Comparison of ENCODE assay signal across 10 cellular contexts in genomic region chr1:15948091-15948591, GRCh38. TPM values are rescaled to one million over a fixed set of nuclear protein-coding genes. Genes with fewer than 3 reads are reported as not detected.
DNase-seq lines count a peak whose midpoint lies in the region; TF ChIP-seq lines count a peak whose summit lies in the region.
"Had no signal": no experiment of that assay in that cellular context is flagged by ENCODE, and none has a peak within 500 bp of the region (broad histone marks: within the 10 kb centered on the region; RNA-seq: fewer than 3 reads in every experiment).

No MANE protein-coding gene starts in this region.

- H3K4me3 Mint-ChIP-seq in activated CD4-positive, alpha-beta memory T cell treated with anti-CD3 and anti-CD28 coated beads for 36 hours = peak overlapping the region; percentile 54
- no peak overlapping the region for H3K4me3 Mint-ChIP-seq in glutamatergic neuron (ENCODE audit: unreplicated experiment)

- H3K4me3 ChIP-seq in GM12865 (ENCODE audit: low read depth, low read length) = peak overlapping the region; percentile 3; the same call in 1 of the 2 replicates
- no peak overlapping the region for H3K4me3 ChIP-seq in smooth muscle cell

- peak overlapping the region; percentile 90 for H3K4me2 ChIP-seq in smooth muscle cell

- H3K4me1 ChIP-seq in smooth muscle cell (ENCODE audit: low read depth) = peaks cover 42% of the 10 kb centered on the region

- H3K9ac ChIP-seq in smooth muscle cell (ENCODE audit: low read depth) = peak overlapping the region; percentile 99

- POLR2A ChIA-PET in activated CD4-positive, alpha-beta memory T cell treated with anti-CD3 and anti-CD28 coated beads for 36 hours (lab: Charles Lee) = interaction anchor here (0.8 to 6.7 kb wide), 6 partner anchors 10 to 100 kb away, joined by 3 to 95 read pairs (median 6); partner anchors contain the start of genes SPEN and ZBTB17

- H3K9me3 Mint-ChIP-seq in activated CD4-positive, alpha-beta memory T cell treated with anti-CD3 and anti-CD28 coated beads for 36 hours = no peaks in the 10 kb centered on the region
- peaks cover 12% of the 10 kb centered on the region for H3K9me3 Mint-ChIP-seq in glutamatergic neuron (ENCODE audit: unreplicated experiment)

- H3K36me3 ChIP-seq in smooth muscle cell (ENCODE audit: low read depth) = no peaks in the 10 kb centered on the region

- H3K27ac Mint-ChIP-seq in activated CD4-positive, alpha-beta memory T cell treated with anti-CD3 and anti-CD28 coated beads for 36 hours = peak overlapping the region; percentile 93
- peak overlapping the region; percentile 62 for H3K27ac Mint-ChIP-seq in glutamatergic neuron (ENCODE audit: unreplicated experiment)

- H3K27me3 Mint-ChIP-seq in activated CD4-positive, alpha-beta memory T cell treated with anti-CD3 and anti-CD28 coated beads for 36 hours = no peaks in the 10 kb centered on the region
- H3K27me3 Mint-ChIP-seq in glutamatergic neuron (ENCODE audit: unreplicated experiment) = peaks cover 7% of the 10 kb centered on the region

- H2AFZ ChIP-seq in smooth muscle cell (ENCODE audit: low read depth) = no peak overlapping the region

- peaks cover 32% of the 10 kb centered on the region for H3K36me3 Mint-ChIP-seq in activated CD4-positive, alpha-beta memory T cell treated with anti-CD3 and anti-CD28 coated beads for 36 hours
- H3K36me3 Mint-ChIP-seq in glutamatergic neuron (ENCODE audit: unreplicated experiment) = no peaks in the 10 kb centered on the region

- H3K27ac ChIP-seq in smooth muscle cell (ENCODE audit: low read depth) = peak overlapping the region; percentile 100

- peaks cover 29% of the 10 kb centered on the region for H3F3A ChIP-seq in smooth muscle cell (ENCODE audit: low read depth)

- CTCF ChIA-PET in activated CD4-positive, alpha-beta memory T cell treated with anti-CD3 and anti-CD28 coated beads for 36 hours (lab: Charles Lee) = interaction anchor here (0.8 to 3.3 kb wide), 3 partner anchors 17 to 99 kb away, joined by 3 to 16 read pairs (median 3); no protein-coding TSS in a partner anchor

- H4K20me1 ChIP-seq in smooth muscle cell (ENCODE audit: low read depth) = peaks cover 28% of the 10 kb centered on the region

- H3K9me3 ChIP-seq in smooth muscle cell (replicated peaks; ENCODE audit: low read depth) = no peaks in the 10 kb centered on the region

- DNase-seq in GM12865 (ENCODE audit: low read depth) (peak; percentile 54), glutamatergic neuron (no peak), smooth muscle cell (lab: John Stamatoyannopoulos, UW; ENCODE audit: unreplicated experiment) (no peak), HCEC 1CT (no peak), DMS153 treated with DMSO at 0.1 percent for 48 hours (lab: John Stamatoyannopoulos, UW; ENCODE audit: unreplicated experiment) (no peak), GF-D8 (lab: John Stamatoyannopoulos, UW) (no peak), GM19238 (ENCODE audit: insufficient read length, low spot score) (no peak)
- peak; percentile 65 for DNase-seq in activated CD4-positive, alpha-beta memory T cell treated with anti-CD3 and anti-CD28 coated beads for 36 hours
- DNase-seq: effector CD8-positive, alpha-beta T cell; NCI-H2171 had no signal

- 93% methylated on average over 16 of the region's 16 CpGs for WGBS in smooth muscle cell (ENCODE audit: low lambda C conversion rate)

- peaks cover 20% of the 10 kb centered on the region for H3K79me2 ChIP-seq in smooth muscle cell (ENCODE audit: low read depth)

- no peak for TF ChIP-seq CTCF in GM12865 (IDR thresholded peaks at IDR 0.05; ENCODE audit: insufficient read depth, low read depth, low read length, missing control alignments)
- no peak for TF ChIP-seq CTCF in glutamatergic neuron (IDR thresholded peaks at IDR 0.05; ENCODE audit: partially characterized antibody, unreplicated experiment)
- TF ChIP-seq CTCF in smooth muscle cell (IDR thresholded peaks at IDR 0.05; ENCODE audit: borderline replicate concordance, insufficient read depth, poor library complexity, severe bottlenecking) = no peak

- H3K4me1 Mint-ChIP-seq in activated CD4-positive, alpha-beta memory T cell treated with anti-CD3 and anti-CD28 coated beads for 36 hours (ENCODE audit: low read depth) = peaks cover 60% of the 10 kb centered on the region
- peaks cover 48% of the 10 kb centered on the region for H3K4me1 Mint-ChIP-seq in glutamatergic neuron (ENCODE audit: low read depth, unreplicated experiment)

- H3K27me3 ChIP-seq in smooth muscle cell (ENCODE audit: low read depth) = no peaks in the 10 kb centered on the region

- intact Hi-C loops in activated CD4-positive, alpha-beta memory T cell treated with anti-CD3 and anti-CD28 coated beads for 36 hours (cut with micrococcal nuclease) = no loop called here

RNA-seq across cellular contexts. Expression of gene ZBTB17, which starts 27.8 kb away (rescaled TPM):
- total RNA-seq in activated CD4-positive, alpha-beta memory T cell treated with anti-CD3 and anti-CD28 coated beads for 36 hours = 10 to 100 TPM; 52.7 to 58.8 TPM
- total RNA-seq in glutamatergic neuron (ENCODE audit: unreplicated experiment) (86.9 TPM), smooth muscle cell (19.6 and 29.4 TPM in 2 replicates)
- polyA plus RNA-seq in smooth muscle cell = 42.5 and 43.0 TPM in 2 replicates

RNA-seq across cellular contexts. Expression of gene SRARP, which starts 55.9 kb away (rescaled TPM):
- total RNA-seq in activated CD4-positive, alpha-beta memory T cell treated with anti-CD3 and anti-CD28 coated beads for 36 hours = not detected
- total RNA-seq in glutamatergic neuron (ENCODE audit: unreplicated experiment) = not detected
- not detected in 2 replicates for total RNA-seq in smooth muscle cell
- polyA plus RNA-seq in smooth muscle cell = not detected in 2 replicates

Comparison
In these comparisons a context has a peak if more than half of its experiments do, and no peak if none do; other contexts are left out.
1. DNase-seq: peak in GM12865 (single experiment) and activated CD4-positive, alpha-beta memory T cell treated with anti-CD3 and anti-CD28 coated beads for 36 hours (single experiment); none in glutamatergic neuron (single experiment), smooth muscle cell (single experiment), HCEC 1CT (single experiment), DMS153 treated with DMSO at 0.1 percent for 48 hours (single experiment), GF-D8 (single experiment) and GM19238 (single experiment).